ENCODE assay signal across 8 cellular contexts in the genomic region with DNA sequence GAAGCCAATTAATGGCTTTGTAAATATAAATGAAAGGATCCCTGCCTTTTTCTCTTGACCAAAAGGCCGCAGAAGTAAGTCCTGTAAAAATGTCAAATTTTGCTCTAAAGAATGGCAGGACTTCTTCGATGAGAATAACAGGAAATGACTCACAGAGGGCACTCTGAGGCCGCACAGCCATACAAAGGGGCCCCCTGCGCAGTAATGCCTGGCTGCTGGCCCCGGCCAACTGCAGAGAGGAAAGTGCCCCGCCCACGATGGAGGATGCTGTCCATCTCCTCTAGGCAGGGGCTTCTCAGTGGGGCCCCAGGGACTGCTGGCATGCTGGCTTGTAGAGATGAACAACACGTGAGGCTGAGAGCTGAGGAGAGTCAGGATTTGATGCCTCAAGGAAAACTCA. TPM values are rescaled to one million over a fixed set of nuclear protein-coding genes. Genes with fewer than 3 reads are reported as not detected.
A peak's percentile ranks its signal among the peaks of the same experiment; 100 is the strongest.
DNase-seq lines count a peak whose midpoint lies in the region; ATAC-seq, FAIRE-seq and TF ChIP-seq lines count a peak whose summit lies in the region.

No MANE protein-coding gene starts in this region.

- H3K9ac ChIP-seq in smooth muscle cell (ENCODE audit: low read depth) = no peak overlapping the region

- H3K36me3 ChIP-seq in BJ (ENCODE audit: control insufficient read depth, insufficient read depth, low read length) (no peaks in the 10 kb centered on the region), smooth muscle cell (ENCODE audit: low read depth) (no peaks in the 10 kb centered on the region)

- CTCF ChIA-PET in BJ (lab: Yijun Ruan, JAX) = interaction anchor here (1.2 to 1.6 kb wide), 2 partner anchors 10 to 110 kb away, joined by 6 to 8 read pairs; no protein-coding TSS in a partner anchor

- H3K4me1 ChIP-seq in smooth muscle cell (ENCODE audit: low read depth) = peaks cover 21% of the 10 kb centered on the region

- H3K4me2 ChIP-seq in smooth muscle cell = peak overlapping the region; percentile 18

- no peak overlapping the region for H3K4me3 ChIP-seq in BJ (ENCODE audit: low read depth, low read length)
- no peak overlapping the region for H3K4me3 ChIP-seq in smooth muscle cell

- H3K27me3 ChIP-seq in BJ (ENCODE audit: control insufficient read depth, insufficient read depth, low read length) (no peaks in the 10 kb centered on the region), smooth muscle cell (ENCODE audit: low read depth) (no peaks in the 10 kb centered on the region)

- TF ChIP-seq CTCF in BJ (IDR thresholded peaks at IDR 0.05; ENCODE audit: insufficient read depth, low read depth, low read length) = no peak
- no peak for TF ChIP-seq CTCF in smooth muscle cell (IDR thresholded peaks at IDR 0.05; ENCODE audit: borderline replicate concordance, insufficient read depth, poor library complexity, severe bottlenecking)

- H4K20me1 ChIP-seq in smooth muscle cell (ENCODE audit: low read depth) = no peaks in the 10 kb centered on the region

- H3F3A ChIP-seq in smooth muscle cell (ENCODE audit: low read depth) = peaks cover 1% of the 10 kb centered on the region

- POLR2A ChIA-PET in BJ (lab: Charles Lee) = interaction anchor here (0.6 kb wide), 2 partner anchors 156 to 160 kb away, joined by 3 read pairs; no protein-coding TSS in a partner anchor

- H3K79me2 ChIP-seq in smooth muscle cell (ENCODE audit: low read depth) = no peaks in the 10 kb centered on the region

- ATAC-seq in activated CD4-positive, CD25-positive, alpha-beta regulatory T cell treated with anti-CD3 and anti-CD28 coated beads, Interleukin-2, amount 50 U/mL, for 24 hours = peak; percentile 78 to 80
- no peak for ATAC-seq in HG03571 (IDR thresholded peaks at IDR 0.05; ENCODE audit: unreplicated experiment)

- no peak for FAIRE-seq in GM19239 (lab: Jason Lieb, UNC)

- no peaks in the 10 kb centered on the region for H3K9me3 ChIP-seq in smooth muscle cell (replicated peaks; ENCODE audit: low read depth)

- 3% methylated on average over 8 of the region's 8 CpGs for WGBS in smooth muscle cell (ENCODE audit: low lambda C conversion rate)

- no peak overlapping the region for H2AFZ ChIP-seq in smooth muscle cell (ENCODE audit: low read depth)

- peak overlapping the region; percentile 7 for H3K27ac ChIP-seq in smooth muscle cell (ENCODE audit: low read depth)

- DNase-seq in BJ (ENCODE audit: low read depth) (peak; percentile 46), HS-5 (ENCODE audit: low read depth) (peak; percentile 62), glomerular visceral epithelial cell (ENCODE audit: extremely low spot score) (peak; percentile 76), smooth muscle cell (lab: John Stamatoyannopoulos, UW; ENCODE audit: unreplicated experiment) (no peak), NCI-H187 treated with DMSO at 0.1 percent for 48 hours (lab: John Stamatoyannopoulos, UW) (no peak), GM19239 (ENCODE audit: insufficient read length, low spot score) (no peak)

RNA-seq across cellular contexts. Expression of a gene that starts 18.1 kb away (rescaled TPM):
- not detected in 2 replicates for polyA plus RNA-seq in BJ (2011; rRNA removed)
- not detected in 2 replicates for polyA minus RNA-seq in BJ (2011; rRNA and poly(A)+ RNA removed)
- not detected in 2 replicates for total RNA-seq in smooth muscle cell
- polyA plus RNA-seq in smooth muscle cell = not detected in 2 replicates

Comparison
In these comparisons a context has a peak if more than half of its experiments do, and no peak if none do; other contexts are left out.
1. DNase-seq: peak in BJ (single experiment), HS-5 (single experiment) and glomerular visceral epithelial cell (single experiment); none in smooth muscle cell (single experiment), NCI-H187 treated with DMSO at 0.1 percent for 48 hours (single experiment) and GM19239 (single experiment).